In genomic region chr6:119499797-119500196, GRCh38 we compare ENCODE assay signal across 34 cellular contexts.
"Had no signal": no experiment of that assay in that cellular context is flagged by ENCODE, and none has a peak within 500 bp of the region (broad histone marks: within the 10 kb centered on the region; RNA-seq: fewer than 3 reads in every experiment).

No MANE protein-coding gene starts in this region.

- H3K9me3 ChIP-seq: body of pancreas had no signal

- FAIRE-seq: astrocyte, bronchial epithelial cell, TTC549 had no signal

- H3K27me3 ChIP-seq: adrenal gland, body of pancreas, brain microvascular endothelial cell, cardiac muscle cell had no signal

- H3K4me3 ChIP-seq: adrenal gland, body of pancreas, cardiac muscle cell had no signal

- H3K4me1 ChIP-seq: adrenal gland had no signal

- H3K27ac ChIP-seq: adrenal gland, body of pancreas, brain microvascular endothelial cell, cardiac muscle cell, VCaP had no signal

- DNase-seq: activated B cell treated with CpG ODN at 0.5 μM for 24 hours; activated CD4-positive, alpha-beta memory T cell treated with anti-CD3 and anti-CD28 coated beads for 36 hours; activated CD4-positive, alpha-beta T cell treated with anti-CD3 and anti-CD28 coated beads for 4 hours; activated CD4-positive, alpha-beta T cell treated with anti-CD3 and anti-CD28 coated beads, Interleukin-2, amount 10 ng/mL, durations not matched to agents 24 days and 14 days; activated CD4-positive, alpha-beta T cell treated with anti-CD3 and anti-CD28 coated beads, Interleukin-2, amount 50 U/mL, for 1 hour; activated CD4-positive, alpha-beta T cell treated with anti-CD3 and anti-CD28 coated beads, Interleukin-2, amount 50 U/mL, for 4 hours; activated CD4-positive, CD25-positive, alpha-beta regulatory T cell treated with anti-CD3 and anti-CD28 coated beads, Interleukin-2, amount 50 U/mL, for 72 hours; activated CD8-positive, alpha-beta memory T cell treated with anti-CD3 and anti-CD28 coated beads, Interleukin-2, amount 50 U/mL, for 4 hours; activated CD8-positive, alpha-beta T cell treated with anti-CD3 and anti-CD28 coated beads for 36 hours; activated effector memory CD4-positive, alpha-beta T cell treated with anti-CD3 and anti-CD28 coated beads, Interleukin-2, amount 50 U/mL, for 16 hours; activated gamma-delta T cell treated with Interleukin-2 at 50 U/mL for 16 hours; activated naive CD4-positive, alpha-beta T cell; activated naive CD4-positive, alpha-beta T cell treated with anti-CD3 and anti-CD28 coated beads for 36 hours; activated naive CD4-positive, alpha-beta T cell treated with anti-CD3 and anti-CD28 coated beads, Interleukin-2, amount 50 U/mL, for 16 hours; activated naive CD8-positive, alpha-beta T cell treated with anti-CD3 and anti-CD28 coated beads for 36 hours; activated T-cell treated with anti-CD3 and anti-CD28 coated beads for 4 hours; activated T-cell treated with anti-CD3 and anti-CD28 coated beads, Interleukin-2, amount 50 U/mL, for 1 hour; activated T-cell treated with anti-CD3 and anti-CD28 coated beads, Interleukin-2, amount 50 U/mL, for 4 hours; activated T-cell treated with anti-CD3 and anti-CD28 coated beads, Interleukin-2, amount 50 U/mL, for 72 hours; adrenal gland; amniotic stem cell; aorta; body of pancreas; brain microvascular endothelial cell; caudate nucleus; cerebellar nuclear complex; T-helper 1 cell; T-helper 2 cell; T-helper 9 cell had no signal

- H3K36me3 ChIP-seq: adrenal gland, brain microvascular endothelial cell, cardiac muscle cell had no signal
